In the genomic region with DNA sequence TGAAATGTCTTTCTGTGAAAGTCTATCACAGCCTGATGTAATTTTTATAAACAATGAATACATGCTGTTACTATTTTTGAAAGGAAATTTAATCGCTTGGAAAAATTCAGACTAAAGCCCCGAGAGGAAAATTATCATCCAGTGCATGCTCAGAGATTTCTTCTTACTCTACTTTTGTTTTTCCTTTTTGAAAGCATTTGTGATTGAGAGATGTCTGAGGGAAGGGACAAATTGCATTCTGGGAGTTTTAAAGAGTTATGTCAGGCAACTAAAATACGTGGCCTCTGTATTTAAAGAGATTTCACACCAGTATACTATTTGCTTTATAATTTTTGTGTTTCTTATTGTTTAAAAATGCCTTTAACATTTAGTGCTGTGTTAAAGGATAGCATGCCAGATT, we compare ENCODE assay signal across 9 cellular contexts. TPM values are rescaled to one million over a fixed set of nuclear protein-coding genes. Genes with fewer than 3 reads are reported as not detected.
A peak's percentile ranks its signal among the peaks of the same experiment; 100 is the strongest.
DNase-seq lines count a peak whose midpoint lies in the region; ATAC-seq, FAIRE-seq and TF ChIP-seq lines count a peak whose summit lies in the region.
"Had no signal": no experiment of that assay in that cellular context is flagged by ENCODE, and none has a peak within 500 bp of the region (broad histone marks: within the 10 kb centered on the region; RNA-seq: fewer than 3 reads in every experiment).

No MANE protein-coding gene starts in this region.

- no peak for DNase-seq in activated CD4-positive, alpha-beta T cell treated with anti-CD3 and anti-CD28 coated beads, Interleukin-2, amount 10 ng/mL, durations not matched to agents 7 days and 5 days
- no peak for DNase-seq in activated CD4-positive, alpha-beta T cell treated with anti-CD3 and anti-CD28 coated beads for 4 hours
- DNase-seq in activated B cell treated with CpG ODN at 0.5 μM for 24 hours (no peak), substantia nigra (lab: John Stamatoyannopoulos, UW) (no peak), small intestine (no peak), NCI-H2029 treated with DMSO at 0.1 percent for 48 hours (lab: John Stamatoyannopoulos, UW) (no peak)
- DNase-seq: COR-L47 had no signal

- H3K4me1 Mint-ChIP-seq in activated CD4-positive, alpha-beta T cell treated with anti-CD3 and anti-CD28 coated beads, Interleukin-2, amount 10 ng/mL, durations not matched to agents 7 days and 5 days = peaks cover 60% of the 10 kb centered on the region
- H3K4me1 Mint-ChIP-seq in activated B cell treated with CpG ODN at 0.5 μM for 24 hours = peaks cover 51% of the 10 kb centered on the region

- peak overlapping the region; percentile 91 for H3K9ac ChIP-seq in iPS-18a (ENCODE audit: low read length)

- H3K9me3 Mint-ChIP-seq in activated CD4-positive, alpha-beta T cell treated with anti-CD3 and anti-CD28 coated beads, Interleukin-2, amount 10 ng/mL, durations not matched to agents 7 days and 5 days = no peaks in the 10 kb centered on the region
- no peaks in the 10 kb centered on the region for H3K9me3 Mint-ChIP-seq in activated B cell treated with CpG ODN at 0.5 μM for 24 hours

- CTCF ChIA-PET in activated CD4-positive, alpha-beta T cell treated with anti-CD3 and anti-CD28 coated beads, Interleukin-2, amount 10 ng/mL, durations not matched to agents 7 days and 5 days (lab: Charles Lee) = no interaction called here
- CTCF ChIA-PET in activated B cell treated with CpG ODN at 0.5 μM for 24 hours (lab: Charles Lee) = no interaction called here

- H3K9me3 ChIP-seq in iPS-18a (ENCODE audit: control insufficient read depth, low read depth, low read length) (no peaks in the 10 kb centered on the region), small intestine (ENCODE audit: control insufficient read depth, low read depth) (no peaks in the 10 kb centered on the region)

- peaks cover 3% of the 10 kb centered on the region for H3K36me3 ChIP-seq in iPS-18a (ENCODE audit: control insufficient read depth, low read depth, low read length)
- H3K36me3 ChIP-seq in small intestine (ENCODE audit: control insufficient read depth in 2 of 2, insufficient read depth in 2 of 2, low read length in 2 of 2) = no peaks in the 10 kb centered on the region

- POLR2A ChIA-PET in activated CD4-positive, alpha-beta T cell treated with anti-CD3 and anti-CD28 coated beads, Interleukin-2, amount 10 ng/mL, durations not matched to agents 7 days and 5 days (lab: Charles Lee) = no interaction called here
- POLR2A ChIA-PET in activated B cell treated with CpG ODN at 0.5 μM for 24 hours (lab: Charles Lee) = interaction anchor here (3.5 kb wide), 1 partner anchor 94 kb away, joined by 32 read pairs; the partner anchor contains the start of gene EIF2S3

- FAIRE-seq in small intestine (lab: Jason Lieb, UNC) = no peak

- intact Hi-C loops in activated B cell treated with CpG ODN at 0.5 μM for 24 hours (cut with micrococcal nuclease) = loop anchor here (5.0 to 10.0 kb wide), 2 partner anchors 319 to 483 kb away; partner anchors contain the start of genes PDK3 and PRDX4

- peak overlapping the region; percentile 77 for H3K4me3 Mint-ChIP-seq in activated CD4-positive, alpha-beta T cell treated with anti-CD3 and anti-CD28 coated beads, Interleukin-2, amount 10 ng/mL, durations not matched to agents 7 days and 5 days
- peak overlapping the region; percentile 80 for H3K4me3 Mint-ChIP-seq in activated B cell treated with CpG ODN at 0.5 μM for 24 hours

- peaks cover 41% of the 10 kb centered on the region for H3K4me1 ChIP-seq in iPS-18a (ENCODE audit: control insufficient read depth, low read depth, low read length)
- peaks cover 0 to 3% of the 10 kb centered on the region in 2 donors for H3K4me1 ChIP-seq in small intestine (ENCODE audit: control insufficient read depth in 2 of 2, insufficient read depth in 1 of 2, low read depth in 1 of 2, low read length in 1 of 2)

- H3K27me3 Mint-ChIP-seq in activated CD4-positive, alpha-beta T cell treated with anti-CD3 and anti-CD28 coated beads, Interleukin-2, amount 10 ng/mL, durations not matched to agents 7 days and 5 days = no peaks in the 10 kb centered on the region
- H3K27me3 Mint-ChIP-seq in activated B cell treated with CpG ODN at 0.5 μM for 24 hours = no peaks in the 10 kb centered on the region

- ATAC-seq in activated B cell treated with CpG ODN at 0.5 μM for 24 hours (ENCODE audit: low read depth) = no peak
- no peak for ATAC-seq in HG03457 (IDR thresholded peaks at IDR 0.05; ENCODE audit: unreplicated experiment)

- no peaks in the 10 kb centered on the region for H3K27me3 ChIP-seq in iPS-18a (ENCODE audit: control insufficient read depth, insufficient read depth, low read length)
- H3K27me3 ChIP-seq in small intestine (ENCODE audit: control insufficient read depth in 2 of 2, insufficient read depth in 2 of 2, low read length in 2 of 2) = no peaks in the 10 kb centered on the region

- 12 to 30% (median 24%) methylated on average over 3 of the region's 3 CpGs for WGBS in small intestine, 3 donors

- H3K4me3 ChIP-seq in iPS-18a (ENCODE audit: low read length) (no peak overlapping the region), small intestine (ENCODE audit: low read depth in 1 of 2, low read length in 2 of 2) (no peak overlapping the region)

- TF ChIP-seq CTCF in activated B cell treated with CpG ODN at 0.5 μM for 24 hours (IDR thresholded peaks at IDR 0.05) = no peak

- peak overlapping the region; percentile 96 for H3K27ac Mint-ChIP-seq in activated CD4-positive, alpha-beta T cell treated with anti-CD3 and anti-CD28 coated beads, Interleukin-2, amount 10 ng/mL, durations not matched to agents 7 days and 5 days
- peak overlapping the region; percentile 92 for H3K27ac Mint-ChIP-seq in activated B cell treated with CpG ODN at 0.5 μM for 24 hours

- peaks cover 23% of the 10 kb centered on the region for H3K36me3 Mint-ChIP-seq in activated CD4-positive, alpha-beta T cell treated with anti-CD3 and anti-CD28 coated beads, Interleukin-2, amount 10 ng/mL, durations not matched to agents 7 days and 5 days (ENCODE audit: low read depth)
- peaks cover 17% of the 10 kb centered on the region for H3K36me3 Mint-ChIP-seq in activated B cell treated with CpG ODN at 0.5 μM for 24 hours (ENCODE audit: low read depth)

- H3K27ac ChIP-seq in iPS-18a (ENCODE audit: low read length) = no peak overlapping the region
- peak overlapping the region; percentile 86 for H3K27ac ChIP-seq in substantia nigra (ENCODE audit: low read depth, low read length, poor library complexity, severe bottlenecking)
- H3K27ac ChIP-seq in small intestine (ENCODE audit: low read depth in 1 of 2, low read length in 1 of 2) = no peak overlapping the region

RNA-seq across cellular contexts. Expression of gene ZFX, which starts 1.4 kb away (rescaled TPM):
- total RNA-seq in activated CD4-positive, alpha-beta T cell treated with anti-CD3 and anti-CD28 coated beads, Interleukin-2, amount 10 ng/mL, durations not matched to agents 7 days and 5 days = 10 to 100 TPM; 44.6 to 46.0 TPM
- total RNA-seq in activated B cell treated with CpG ODN at 0.5 μM for 24 hours = 55.4 and 67.0 TPM in 2 replicates
- polyA plus RNA-seq in small intestine = 1 to 10 TPM; 5.8 to 6.8 (median 6.6) TPM
